ENCODE assay signal across 8 cellular contexts in the genomic region with DNA sequence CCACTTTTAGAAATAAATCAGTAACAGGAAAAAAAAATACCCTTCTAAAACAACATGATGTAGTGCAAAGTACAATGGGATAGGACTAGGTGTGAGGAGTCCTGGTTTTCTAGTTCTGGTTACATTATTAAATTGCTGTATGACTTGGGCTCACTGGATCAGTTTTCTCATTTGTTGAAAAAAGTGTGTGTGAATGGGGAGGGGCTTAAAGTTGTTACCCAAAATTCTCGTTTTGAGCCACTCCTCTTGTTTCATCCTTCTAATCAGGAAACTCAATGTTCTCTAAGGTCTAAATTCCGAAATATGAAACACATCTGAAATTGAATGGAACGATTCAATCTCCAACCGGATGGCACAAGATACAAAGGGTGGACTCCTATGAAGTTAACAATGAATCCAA. TPM values are rescaled to one million over a fixed set of nuclear protein-coding genes. Genes with fewer than 3 reads are reported as not detected.
A peak's percentile ranks its signal among the peaks of the same experiment; 100 is the strongest.
DNase-seq lines count a peak whose midpoint lies in the region; ATAC-seq, FAIRE-seq and TF ChIP-seq lines count a peak whose summit lies in the region.

No MANE protein-coding gene starts in this region.

- H3K27me3 Mint-ChIP-seq in stimulated activated naive CD8-positive, alpha-beta T cell treated with anti-CD3 and anti-CD28 coated beads, Interleukin-15, Interleukin-2, amounts not matched to agents 100 ng/mL and 50 ng/mL, for 24 hours = no peaks in the 10 kb centered on the region
- no peaks in the 10 kb centered on the region for H3K27me3 Mint-ChIP-seq in astrocyte (ENCODE audit: low read depth, unreplicated experiment)

- no peak overlapping the region for H3K27ac ChIP-seq in astrocyte (ENCODE audit: low read depth, low read length)
- H3K27ac ChIP-seq in mesendoderm (ENCODE audit: low read depth, low read length) = no peak overlapping the region
- H3K27ac ChIP-seq in caudate nucleus (ENCODE audit: low read depth, low read length) = no peak overlapping the region

- H3K4me3 ChIP-seq in astrocyte (ENCODE audit: insufficient read depth, low read depth, low read length) = peak overlapping the region; percentile 88
- H3K4me3 ChIP-seq in mesendoderm (ENCODE audit: low read length) = peak overlapping the region; percentile 18

- H3K27ac Mint-ChIP-seq in stimulated activated naive CD8-positive, alpha-beta T cell treated with anti-CD3 and anti-CD28 coated beads, Interleukin-15, Interleukin-2, amounts not matched to agents 100 ng/mL and 50 ng/mL, for 24 hours = peak overlapping the region; percentile 94
- peak overlapping the region; percentile 97 for H3K27ac Mint-ChIP-seq in astrocyte (ENCODE audit: unreplicated experiment)

- WGBS in mesendoderm (ENCODE audit: extremely low coverage, insufficient coverage, low lambda C conversion rate) = no CpG with 5 or more reads among the region's 4 CpGs

- H3K4me2 ChIP-seq in astrocyte (ENCODE audit: low read length) (peak overlapping the region; percentile 98), mesendoderm (ENCODE audit: low read length) (peak overlapping the region; percentile 47)

- no peak overlapping the region for H4K8ac ChIP-seq in mesendoderm (ENCODE audit: low read depth, low read length)

- H3K27me3 ChIP-seq in astrocyte (ENCODE audit: insufficient read depth, low read length) = no peaks in the 10 kb centered on the region
- no peaks in the 10 kb centered on the region for H3K27me3 ChIP-seq in mesendoderm (ENCODE audit: insufficient read depth, low read length, poor library complexity)

- H3K79me1 ChIP-seq in mesendoderm (ENCODE audit: low read length) = no peaks in the 10 kb centered on the region

- peaks cover 8% of the 10 kb centered on the region for H3K36me3 Mint-ChIP-seq in stimulated activated naive CD8-positive, alpha-beta T cell treated with anti-CD3 and anti-CD28 coated beads, Interleukin-15, Interleukin-2, amounts not matched to agents 100 ng/mL and 50 ng/mL, for 24 hours (ENCODE audit: low read depth)
- no peaks in the 10 kb centered on the region for H3K36me3 Mint-ChIP-seq in astrocyte (ENCODE audit: low read depth, unreplicated experiment)

- no peak overlapping the region for H2AFZ ChIP-seq in astrocyte (ENCODE audit: low read depth, low read length)

- H4K5ac ChIP-seq in mesendoderm (ENCODE audit: low read length) = no peak overlapping the region

- no peak overlapping the region for H3K4ac ChIP-seq in mesendoderm (ENCODE audit: low read depth, low read length)

- no peak for ATAC-seq in stimulated activated naive CD8-positive, alpha-beta T cell treated with anti-CD3 and anti-CD28 coated beads, Interleukin-15, Interleukin-2, amounts not matched to agents 100 U/mL and 50 U/mL, for 24 hours
- ATAC-seq in HG02759 (IDR thresholded peaks at IDR 0.05; ENCODE audit: unreplicated experiment) = no peak
- ATAC-seq in GM19035 (IDR thresholded peaks at IDR 0.05; ENCODE audit: unreplicated experiment) = no peak

- no peak overlapping the region for H2BK5ac ChIP-seq in mesendoderm (ENCODE audit: low read length)

- H3K4me1 Mint-ChIP-seq in stimulated activated naive CD8-positive, alpha-beta T cell treated with anti-CD3 and anti-CD28 coated beads, Interleukin-15, Interleukin-2, amounts not matched to agents 100 ng/mL and 50 ng/mL, for 24 hours (ENCODE audit: low read depth) = peaks cover 77% of the 10 kb centered on the region
- peaks cover 36% of the 10 kb centered on the region for H3K4me1 Mint-ChIP-seq in astrocyte (ENCODE audit: low read depth, unreplicated experiment)

- H3K79me2 ChIP-seq in astrocyte (ENCODE audit: insufficient read depth, low read length) (peaks cover 61% of the 10 kb centered on the region), mesendoderm (ENCODE audit: control insufficient read depth, insufficient read depth, low read length) (peaks cover 52% of the 10 kb centered on the region)

- no peaks in the 10 kb centered on the region for H3K9me3 Mint-ChIP-seq in stimulated activated naive CD8-positive, alpha-beta T cell treated with anti-CD3 and anti-CD28 coated beads, Interleukin-15, Interleukin-2, amounts not matched to agents 100 ng/mL and 50 ng/mL, for 24 hours
- no peaks in the 10 kb centered on the region for H3K9me3 Mint-ChIP-seq in astrocyte (ENCODE audit: unreplicated experiment)

- no peak overlapping the region for H3K23ac ChIP-seq in mesendoderm (ENCODE audit: low read length)

- H3K4me1 ChIP-seq in astrocyte (ENCODE audit: insufficient read depth, low read length) (peaks cover 8% of the 10 kb centered on the region), mesendoderm (ENCODE audit: control insufficient read depth, low read depth, low read length) (no peaks in the 10 kb centered on the region)

- peak overlapping the region; percentile 97 for H3K4me3 Mint-ChIP-seq in stimulated activated naive CD8-positive, alpha-beta T cell treated with anti-CD3 and anti-CD28 coated beads, Interleukin-15, Interleukin-2, amounts not matched to agents 100 ng/mL and 50 ng/mL, for 24 hours
- peak overlapping the region; percentile 98 for H3K4me3 Mint-ChIP-seq in astrocyte (ENCODE audit: unreplicated experiment)

- no peak for DNase-seq in stimulated activated naive CD8-positive, alpha-beta T cell treated with anti-CD3 and anti-CD28 coated beads, Interleukin-15, Interleukin-2, amounts not matched to agents 100 U/mL and 50 U/mL, for 24 hours
- DNase-seq in astrocyte (ENCODE audit: low read depth) (no peak), mesendoderm (peak; percentile 13), NOMO-1 treated with DMSO at 0.1 percent for 48 hours (lab: John Stamatoyannopoulos, UW; ENCODE audit: unreplicated experiment) (no peak), caudate nucleus (lab: John Stamatoyannopoulos, UW) (no peak)

- FAIRE-seq in astrocyte (lab: Jason Lieb, UNC) = no peak

- no peaks in the 10 kb centered on the region for H3K36me3 ChIP-seq in astrocyte (ENCODE audit: insufficient read depth, low read length)
- no peaks in the 10 kb centered on the region for H3K36me3 ChIP-seq in mesendoderm (ENCODE audit: control insufficient read depth, insufficient read depth, low read length)

- H2AK5ac ChIP-seq in mesendoderm (ENCODE audit: low read length) = no peak overlapping the region

- H4K20me1 ChIP-seq in astrocyte (ENCODE audit: insufficient read depth, low read length) = peaks cover 58% of the 10 kb centered on the region

- H2BK15ac ChIP-seq in mesendoderm (replicated peaks; ENCODE audit: low read depth) = no peak overlapping the region

- H3K9ac ChIP-seq in astrocyte (ENCODE audit: low read length) = peak overlapping the region; percentile 96
- peak overlapping the region; percentile 98 for H3K9ac ChIP-seq in mesendoderm (ENCODE audit: low read length)

- H3K56ac ChIP-seq in mesendoderm (ENCODE audit: low read length) = peak overlapping the region; percentile 63

- H3K9me3 ChIP-seq in astrocyte (ENCODE audit: insufficient read depth, low read depth, low read length) = no peaks in the 10 kb centered on the region

- no peak overlapping the region for H3K18ac ChIP-seq in mesendoderm (ENCODE audit: low read length)

- no peak overlapping the region for H2BK120ac ChIP-seq in mesendoderm (ENCODE audit: low read depth, low read length)

- no peak for TF ChIP-seq CTCF in astrocyte (IDR thresholded peaks at IDR 0.05; ENCODE audit: insufficient read depth, low read depth, low read length)

RNA-seq across cellular contexts. Expression of a gene that starts 1.7 kb away (rescaled TPM):
- total RNA-seq in astrocyte = 34.3 and 36.0 TPM in 2 replicates
- polyA plus RNA-seq in mesendoderm (2013, experiment 1 of 2) = 28.2 TPM
- 29.0 TPM for polyA plus RNA-seq in mesendoderm (2013, experiment 2 of 2)
